ENCODE assay signal across 24 cellular contexts in the genomic region with DNA sequence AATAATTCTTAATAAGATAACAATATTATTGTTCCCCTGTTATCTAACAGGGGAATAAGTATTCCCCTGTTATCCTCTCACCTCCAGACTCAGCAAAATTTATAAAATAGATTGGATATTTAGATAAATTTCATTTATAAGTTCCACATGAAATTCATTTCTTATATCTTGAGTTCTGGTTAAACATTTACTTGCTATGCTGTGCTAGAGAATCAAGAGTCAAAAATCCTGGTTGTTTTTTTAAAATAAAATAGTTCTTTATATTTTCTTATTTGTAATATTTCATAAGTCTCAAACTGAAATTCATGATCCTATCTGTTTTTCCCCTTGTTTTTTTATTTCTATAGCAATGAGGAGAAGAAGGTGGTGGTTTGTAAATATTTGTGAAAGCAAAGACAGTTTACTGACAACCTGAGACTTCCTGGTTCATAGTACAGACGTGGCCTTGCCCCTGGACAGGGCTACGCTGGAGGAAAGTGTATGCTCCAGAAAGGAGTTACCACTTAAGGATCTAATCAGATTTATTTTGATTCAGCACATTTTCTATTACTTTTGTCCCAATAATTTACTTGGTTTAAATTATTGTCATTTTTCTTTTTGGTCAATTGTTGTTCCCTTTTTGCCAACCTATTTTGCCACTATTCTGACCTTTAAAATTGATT. TPM values are rescaled to one million over a fixed set of nuclear protein-coding genes. Genes with fewer than 3 reads are reported as not detected.
A peak's percentile ranks its signal among the peaks of the same experiment; 100 is the strongest.
DNase-seq lines count a peak whose midpoint lies in the region; ATAC-seq and TF ChIP-seq lines count a peak whose summit lies in the region.
"Had no signal": no experiment of that assay in that cellular context is flagged by ENCODE, and none has a peak within 500 bp of the region (broad histone marks: within the 10 kb centered on the region; RNA-seq: fewer than 3 reads in every experiment).

No MANE protein-coding gene starts in this region.

- H3K36me3 ChIP-seq in endocrine pancreas (ENCODE audit: control insufficient read depth, insufficient read depth, low read length) (no peaks in the 10 kb centered on the region), muscle layer of duodenum (ENCODE audit: control insufficient read depth in 1 of 2, insufficient read depth in 2 of 2, low read length in 2 of 2) (no peaks in the 10 kb centered on the region)
- H3K36me3 ChIP-seq: gastrocnemius medialis, neural progenitor cell, prostate gland, spleen had no signal

- H3K27me3 Mint-ChIP-seq in Calu3 (ENCODE audit: unreplicated experiment): no peaks in the 10 kb centered on the region

- intact Hi-C loops in Calu3 (cut with micrococcal nuclease; ENCODE audit: unreplicated experiment): no loop called here
- intact Hi-C loops in right cardiac atrium (cut with DNase I): no loop called here

- H3K9ac ChIP-seq in endocrine pancreas (ENCODE audit: control insufficient read depth, insufficient read depth, low read length): no peak overlapping the region
- H3K9ac ChIP-seq: neural progenitor cell had no signal

- no peaks in the 10 kb centered on the region for H3K9me3 Mint-ChIP-seq in Calu3 (ENCODE audit: low read depth, unreplicated experiment)
- H3K9me3 Mint-ChIP-seq: neural progenitor cell; stimulated activated naive CD8-positive, alpha-beta T cell treated with anti-CD3 and anti-CD28 coated beads, Interleukin-15, amount 100 ng/mL, for 72 hours had no signal

- peak; percentile 39 for DNase-seq in Calu3
- peak; percentile 24 for DNase-seq in NCI-H526 treated with DMSO at 0.1 percent for 48 hours (lab: John Stamatoyannopoulos, UW)
- no peak for DNase-seq in right cardiac atrium
- no peak for DNase-seq in DMS79 (lab: John Stamatoyannopoulos, UW)
- DNase-seq: activated CD4-positive, alpha-beta T cell treated with anti-CD3 and anti-CD28 coated beads, Interleukin-2, amount 50 U/mL, for 48 hours; amygdala; CD8-positive, alpha-beta memory T cell; central memory CD4-positive, alpha-beta T cell; gastrocnemius medialis; midbrain; NCI-H1092 treated with DMSO at 0.1 percent for 48 hours; NCI-H510A treated with DMSO at 0.1 percent for 48 hours; SIG-M5; spleen; stimulated activated CD4-positive, alpha-beta T cell treated with anti-CD3 and anti-CD28 coated beads, Interleukin-4, amount 100 ng/mL, for 4 hours; stimulated activated naive CD8-positive, alpha-beta T cell treated with anti-CD3 and anti-CD28 coated beads, Interleukin-15, amount 100 ng/mL, for 72 hours; trophoblast cell had no signal

- no peak for TF ChIP-seq CTCF in Calu3 (IDR thresholded peaks at IDR 0.05; ENCODE audit: unreplicated experiment)

- H3K9me3 ChIP-seq in endocrine pancreas (ENCODE audit: control insufficient read depth, low read length) (no peaks in the 10 kb centered on the region), muscle layer of duodenum (ENCODE audit: control insufficient read depth in 1 of 2, low read length in 2 of 2) (no peaks in the 10 kb centered on the region), right cardiac atrium (ENCODE audit: control insufficient read depth, low read length) (no peaks in the 10 kb centered on the region)
- H3K9me3 ChIP-seq: gastrocnemius medialis, prostate gland, spleen had no signal

- 74% methylated on average over 2 of the region's 2 CpGs for WGBS in right cardiac atrium

- no peaks in the 10 kb centered on the region for H3K36me3 Mint-ChIP-seq in Calu3 (ENCODE audit: insufficient read depth, unreplicated experiment)
- H3K36me3 Mint-ChIP-seq: CD8-positive, alpha-beta memory T cell; neural progenitor cell had no signal

- CTCF ChIA-PET in Calu3 (lab: Charles Lee): no interaction called here

- H3K27ac Mint-ChIP-seq in Calu3 (ENCODE audit: unreplicated experiment): peak overlapping the region; percentile 50
- H3K27ac Mint-ChIP-seq: CD8-positive, alpha-beta memory T cell; neural progenitor cell; stimulated activated naive CD8-positive, alpha-beta T cell treated with anti-CD3 and anti-CD28 coated beads, Interleukin-15, amount 100 ng/mL, for 72 hours had no signal

- no peaks in the 10 kb centered on the region for H3K4me1 Mint-ChIP-seq in Calu3 (ENCODE audit: low read depth, unreplicated experiment)
- H3K4me1 Mint-ChIP-seq: CD8-positive, alpha-beta memory T cell; stimulated activated naive CD8-positive, alpha-beta T cell treated with anti-CD3 and anti-CD28 coated beads, Interleukin-15, amount 100 ng/mL, for 72 hours had no signal

- no TSS peak for BruUV-seq in Calu3 (replicated peaks; lab: Mats Ljungman, UMichigan)

- no peak overlapping the region for H3K4me3 Mint-ChIP-seq in Calu3 (ENCODE audit: low read depth, unreplicated experiment)
- H3K4me3 Mint-ChIP-seq: CD8-positive, alpha-beta memory T cell; neural progenitor cell; stimulated activated naive CD8-positive, alpha-beta T cell treated with anti-CD3 and anti-CD28 coated beads, Interleukin-15, amount 100 ng/mL, for 72 hours had no signal

- H3K4me3 ChIP-seq in endocrine pancreas (ENCODE audit: control insufficient read depth, insufficient read depth, low read length) (peak overlapping the region; percentile 69), muscle layer of duodenum (ENCODE audit: low read depth in 1 of 2, low read length in 2 of 2) (no peak overlapping the region), right cardiac atrium (ENCODE audit: low read length) (no peak overlapping the region)
- H3K4me3 ChIP-seq: gastrocnemius medialis, neural progenitor cell, prostate gland, spleen had no signal

- H3K27me3 ChIP-seq in endocrine pancreas (ENCODE audit: control insufficient read depth, insufficient read depth, low read length): no peaks in the 10 kb centered on the region
- H3K27me3 ChIP-seq in muscle layer of duodenum (ENCODE audit: low read depth, low read length): no peaks in the 10 kb centered on the region
- H3K27me3 ChIP-seq in right cardiac atrium (ENCODE audit: control insufficient read depth, insufficient read depth): no peaks in the 10 kb centered on the region
- H3K27me3 ChIP-seq: gastrocnemius medialis, neural progenitor cell, spleen had no signal

- H3K27ac ChIP-seq in muscle layer of duodenum (ENCODE audit: low read length) (peak overlapping the region; percentile 17), right cardiac atrium (ENCODE audit: low read length) (no peak overlapping the region)
- H3K27ac ChIP-seq: gastrocnemius medialis, neural progenitor cell, prostate gland, spleen had no signal

- H3K4me1 ChIP-seq in endocrine pancreas (ENCODE audit: control insufficient read depth, insufficient read depth, low read length) (peaks cover 11% of the 10 kb centered on the region), muscle layer of duodenum (ENCODE audit: control insufficient read depth in 1 of 2, insufficient read depth in 2 of 2, low read length in 2 of 2) (peaks cover under 1 to 4% of the 10 kb centered on the region in 2 donors), right cardiac atrium (ENCODE audit: control insufficient read depth, insufficient read depth, low read length) (no peaks in the 10 kb centered on the region)
- H3K4me1 ChIP-seq: gastrocnemius medialis had no signal

- ATAC-seq in right cardiac atrium (no peak), HG03025 (IDR thresholded peaks at IDR 0.05; ENCODE audit: low FRiP score, unreplicated experiment) (no peak), HG03354 (IDR thresholded peaks at IDR 0.05; ENCODE audit: poor library complexity, severe bottlenecking, unreplicated experiment) (no peak)
- ATAC-seq: esophagus mucosa; gastrocnemius medialis; stimulated activated naive CD8-positive, alpha-beta T cell treated with anti-CD3 and anti-CD28 coated beads, Interleukin-15, amount 100 ng/mL, for 72 hours had no signal

RNA-seq across cellular contexts. Expression of a gene that starts 37.8 kb away (rescaled TPM):
- 64.6 and 70.1 TPM in 2 replicates for total RNA-seq in Calu3 (2022)
- total RNA-seq in right cardiac atrium: 10 to 100 TPM; 18.4 to 28.9 (median 23.6) TPM
- 11.0 TPM for polyA plus RNA-seq in right cardiac atrium
- polyA plus RNA-seq: CD8-positive, alpha-beta memory T cell had no signal

Comparison
In these comparisons a context has a peak if more than half of its experiments do, and no peak if none do; other contexts are left out.
1. DNase-seq: peak in Calu3 (single experiment) and NCI-H526 treated with DMSO at 0.1 percent for 48 hours (single experiment); none in right cardiac atrium (0 of 3) and DMS79 (single experiment).